In the genomic region with DNA sequence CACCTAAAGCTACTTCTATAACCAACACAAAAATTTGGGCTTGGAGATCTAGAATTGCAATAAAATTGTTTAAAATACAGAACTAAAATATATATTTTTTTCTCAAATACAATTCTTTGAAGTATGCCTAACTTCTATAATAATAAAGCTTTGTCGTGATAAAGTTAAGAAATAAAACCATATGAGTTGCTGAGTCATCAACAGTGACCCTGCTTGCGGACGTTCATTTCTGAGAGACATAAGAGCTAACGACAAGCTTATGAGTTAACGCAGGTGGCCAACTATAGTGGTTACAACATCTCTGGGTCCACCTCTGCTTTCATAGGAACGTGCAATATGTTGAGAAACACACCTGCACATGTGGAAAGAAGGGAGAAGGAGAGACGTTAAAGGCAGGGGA, we compare ENCODE assay signal across 37 cellular contexts.
"Had no signal": no experiment of that assay in that cellular context is flagged by ENCODE, and none has a peak within 500 bp of the region (broad histone marks: within the 10 kb centered on the region; RNA-seq: fewer than 3 reads in every experiment).

No MANE protein-coding gene starts in this region.

- H3K27ac ChIP-seq: ascending aorta, cardiac muscle cell, VCaP had no signal

- H3K27ac Mint-ChIP-seq: activated B cell treated with CpG ODN at 0.5 μM for 24 hours; activated CD4-positive, alpha-beta memory T cell treated with anti-CD3 and anti-CD28 coated beads, Interleukin-2, amount 10 ng/mL, durations not matched to agents 7 days and 5 days; activated CD4-positive, alpha-beta T cell treated with anti-CD3 and anti-CD28 coated beads, Interleukin-2, amount 10 ng/mL, durations not matched to agents 7 days and 5 days; activated CD8-positive, alpha-beta memory T cell treated with anti-CD3 and anti-CD28 coated beads, Interleukin-2, amount 10 ng/mL, durations not matched to agents 7 days and 5 days; activated CD8-positive, alpha-beta T cell treated with anti-CD3 and anti-CD28 coated beads, Interleukin-2, amount 10 ng/mL, durations not matched to agents 7 days and 5 days; activated naive CD4-positive, alpha-beta T cell treated with anti-CD3 and anti-CD28 coated beads, Interleukin-2, amount 10 ng/mL, durations not matched to agents 7 days and 5 days; activated naive CD4-positive, alpha-beta T cell treated with anti-CD3 and anti-CD28 coated beads, Interleukin-2, amount 50 U/mL, for 24 hours; activated naive CD8-positive, alpha-beta T cell; activated naive CD8-positive, alpha-beta T cell treated with anti-CD3 and anti-CD28 coated beads, Interleukin-2, amount 10 ng/mL, durations not matched to agents 7 days and 5 days; activated naive CD8-positive, alpha-beta T cell treated with anti-CD3 and anti-CD28 coated beads, Interleukin-2, amount 50 U/mL, for 24 hours; activated T-cell treated with anti-CD3 and anti-CD28 coated beads, Interleukin-2, amount 50 U/mL, for 24 hours; activated T-helper 2 cell treated with anti-CD3 and anti-CD28 coated beads, Interferon-gamma antibody, Interleukin-2, Interleukin-4, amounts not matched to agents 10 μg/mL and 5 μg/mL and 100 μg/mL, durations not matched to agents 14 hours and 24 hours and 36 hours; T-helper 1 cell treated with Interleukin-12 subunit alpha and Interleukin-12 subunit beta and Interleukin-4 antibody, amounts not matched to agents 30 μg/mL and 1 μg/mL, for 36 hours; T-helper 2 cell treated with Interferon-gamma antibody and Interleukin-4, amounts not matched to agents 5 μg/mL and 100 μg/mL, for 36 hours had no signal

- ATAC-seq: activated CD8-positive, alpha-beta memory T cell treated with anti-CD3 and anti-CD28 coated beads, Interleukin-2, amount 10 ng/mL, durations not matched to agents 7 days and 5 days; activated CD8-positive, alpha-beta T cell treated with anti-CD3 and anti-CD28 coated beads, Interleukin-2, amount 10 ng/mL, durations not matched to agents 7 days and 5 days; activated naive CD8-positive, alpha-beta T cell treated with anti-CD3 and anti-CD28 coated beads, Interleukin-2, amount 50 U/mL, for 24 hours had no signal

- DNase-seq: activated B cell treated with CpG ODN at 0.5 μM for 24 hours; activated CD4-positive, alpha-beta memory T cell treated with anti-CD3 and anti-CD28 coated beads, Interleukin-2, amount 10 ng/mL, durations not matched to agents 7 days and 5 days; activated CD4-positive, alpha-beta T cell treated with anti-CD3 and anti-CD28 coated beads for 48 hours; activated CD4-positive, alpha-beta T cell treated with anti-CD3 and anti-CD28 coated beads, Interleukin-2, amount 10 ng/mL, durations not matched to agents 7 days and 5 days; activated CD4-positive, alpha-beta T cell treated with anti-CD3 and anti-CD28 coated beads, Interleukin-2, amount 50 U/mL, for 48 hours; activated CD4-positive, CD25-positive, alpha-beta regulatory T cell treated with anti-CD3 and anti-CD28 coated beads, Interleukin-2, amount 50 U/mL, for 72 hours; activated CD8-positive, alpha-beta memory T cell treated with anti-CD3 and anti-CD28 coated beads for 24 hours; activated CD8-positive, alpha-beta memory T cell treated with anti-CD3 and anti-CD28 coated beads, Interleukin-2, amount 10 ng/mL, durations not matched to agents 7 days and 5 days; activated CD8-positive, alpha-beta memory T cell treated with anti-CD3 and anti-CD28 coated beads, Interleukin-2, amount 50 U/mL, for 48 hours; activated CD8-positive, alpha-beta T cell treated with anti-CD3 and anti-CD28 coated beads, Interleukin-2, amount 10 ng/mL, durations not matched to agents 7 days and 5 days; activated effector memory CD4-positive, alpha-beta T cell treated with Interleukin-2 at 50 U/mL for 16 hours; activated gamma-delta T cell; activated naive CD4-positive, alpha-beta T cell treated with anti-CD3 and anti-CD28 coated beads, Interleukin-2, amount 10 ng/mL, durations not matched to agents 7 days and 5 days; activated naive CD4-positive, alpha-beta T cell treated with Interleukin-2 at 50 U/mL for 16 hours; activated naive CD8-positive, alpha-beta T cell treated with anti-CD3 and anti-CD28 coated beads, Interleukin-2, amount 10 ng/mL, durations not matched to agents 7 days and 5 days; activated naive CD8-positive, alpha-beta T cell treated with anti-CD3 and anti-CD28 coated beads, Interleukin-2, amount 50 U/mL, for 24 hours; activated T-cell treated with anti-CD3 and anti-CD28 coated beads, Interleukin-2, amount 50 U/mL, for 24 hours; activated T-cell treated with anti-CD3 and anti-CD28 coated beads, Interleukin-2, amount 50 U/mL, for 48 hours; amygdala; anterior cingulate cortex; caudate nucleus; cerebellar nuclear complex; T-helper 1 cell; T-helper 2 cell; T-helper 9 cell had no signal

- H3K4me3 Mint-ChIP-seq: activated B cell treated with CpG ODN at 0.5 μM for 24 hours; activated CD4-positive, alpha-beta memory T cell treated with anti-CD3 and anti-CD28 coated beads, Interleukin-2, amount 10 ng/mL, durations not matched to agents 7 days and 5 days; activated CD4-positive, alpha-beta T cell treated with anti-CD3 and anti-CD28 coated beads, Interleukin-2, amount 10 ng/mL, durations not matched to agents 7 days and 5 days; activated CD8-positive, alpha-beta memory T cell treated with anti-CD3 and anti-CD28 coated beads, Interleukin-2, amount 10 ng/mL, durations not matched to agents 7 days and 5 days; activated CD8-positive, alpha-beta T cell treated with anti-CD3 and anti-CD28 coated beads, Interleukin-2, amount 10 ng/mL, durations not matched to agents 7 days and 5 days; activated naive CD4-positive, alpha-beta T cell treated with anti-CD3 and anti-CD28 coated beads, Interleukin-2, amount 10 ng/mL, durations not matched to agents 7 days and 5 days; activated naive CD4-positive, alpha-beta T cell treated with anti-CD3 and anti-CD28 coated beads, Interleukin-2, amount 50 U/mL, for 24 hours; activated naive CD8-positive, alpha-beta T cell; activated naive CD8-positive, alpha-beta T cell treated with anti-CD3 and anti-CD28 coated beads, Interleukin-2, amount 10 ng/mL, durations not matched to agents 7 days and 5 days; activated naive CD8-positive, alpha-beta T cell treated with anti-CD3 and anti-CD28 coated beads, Interleukin-2, amount 50 U/mL, for 24 hours; activated T-cell treated with anti-CD3 and anti-CD28 coated beads, Interleukin-2, amount 50 U/mL, for 24 hours; brain; central memory CD8-positive, alpha-beta T cell; T-helper 1 cell treated with Interleukin-12 subunit alpha and Interleukin-12 subunit beta and Interleukin-4 antibody, amounts not matched to agents 30 μg/mL and 1 μg/mL, for 36 hours; T-helper 2 cell treated with Interferon-gamma antibody and Interleukin-4, amounts not matched to agents 5 μg/mL and 100 μg/mL, for 36 hours had no signal

- H3K4me3 ChIP-seq: ascending aorta, cardiac muscle cell had no signal

- H3K9me3 Mint-ChIP-seq: activated B cell treated with CpG ODN at 0.5 μM for 24 hours; activated CD4-positive, alpha-beta memory T cell treated with anti-CD3 and anti-CD28 coated beads, Interleukin-2, amount 10 ng/mL, durations not matched to agents 7 days and 5 days; activated CD4-positive, alpha-beta T cell treated with anti-CD3 and anti-CD28 coated beads, Interleukin-2, amount 10 ng/mL, durations not matched to agents 7 days and 5 days; activated naive CD4-positive, alpha-beta T cell treated with anti-CD3 and anti-CD28 coated beads, Interleukin-2, amount 10 ng/mL, durations not matched to agents 7 days and 5 days; activated naive CD4-positive, alpha-beta T cell treated with anti-CD3 and anti-CD28 coated beads, Interleukin-2, amount 50 U/mL, for 24 hours; activated naive CD8-positive, alpha-beta T cell treated with anti-CD3 and anti-CD28 coated beads, Interleukin-2, amount 10 ng/mL, durations not matched to agents 7 days and 5 days; activated naive CD8-positive, alpha-beta T cell treated with anti-CD3 and anti-CD28 coated beads, Interleukin-2, amount 50 U/mL, for 24 hours; activated T-cell treated with anti-CD3 and anti-CD28 coated beads, Interleukin-2, amount 50 U/mL, for 24 hours; activated T-helper 2 cell treated with anti-CD3 and anti-CD28 coated beads, Interferon-gamma antibody, Interleukin-2, Interleukin-4, amounts not matched to agents 10 μg/mL and 5 μg/mL and 100 μg/mL, durations not matched to agents 14 hours and 24 hours and 36 hours; central memory CD8-positive, alpha-beta T cell; T-helper 1 cell treated with Interleukin-12 subunit alpha and Interleukin-12 subunit beta and Interleukin-4 antibody, amounts not matched to agents 30 μg/mL and 1 μg/mL, for 36 hours; T-helper 2 cell treated with Interferon-gamma antibody and Interleukin-4, amounts not matched to agents 5 μg/mL and 100 μg/mL, for 36 hours had no signal

- H3K4me1 Mint-ChIP-seq: activated CD4-positive, alpha-beta memory T cell treated with anti-CD3 and anti-CD28 coated beads, Interleukin-2, amount 10 ng/mL, durations not matched to agents 7 days and 5 days; activated CD4-positive, alpha-beta T cell treated with anti-CD3 and anti-CD28 coated beads, Interleukin-2, amount 10 ng/mL, durations not matched to agents 7 days and 5 days; activated CD8-positive, alpha-beta memory T cell treated with anti-CD3 and anti-CD28 coated beads, Interleukin-2, amount 10 ng/mL, durations not matched to agents 7 days and 5 days; activated naive CD4-positive, alpha-beta T cell treated with anti-CD3 and anti-CD28 coated beads, Interleukin-2, amount 10 ng/mL, durations not matched to agents 7 days and 5 days; activated naive CD4-positive, alpha-beta T cell treated with anti-CD3 and anti-CD28 coated beads, Interleukin-2, amount 50 U/mL, for 24 hours; activated naive CD8-positive, alpha-beta T cell treated with anti-CD3 and anti-CD28 coated beads, Interleukin-2, amount 50 U/mL, for 24 hours; central memory CD8-positive, alpha-beta T cell had no signal

- H3K27me3 ChIP-seq: ascending aorta had no signal

- H3K36me3 Mint-ChIP-seq: activated CD8-positive, alpha-beta memory T cell treated with anti-CD3 and anti-CD28 coated beads, Interleukin-2, amount 10 ng/mL, durations not matched to agents 7 days and 5 days; activated naive CD4-positive, alpha-beta T cell treated with anti-CD3 and anti-CD28 coated beads, Interleukin-2, amount 10 ng/mL, durations not matched to agents 7 days and 5 days; activated naive CD4-positive, alpha-beta T cell treated with anti-CD3 and anti-CD28 coated beads, Interleukin-2, amount 50 U/mL, for 24 hours; activated naive CD8-positive, alpha-beta T cell; activated naive CD8-positive, alpha-beta T cell treated with anti-CD3 and anti-CD28 coated beads, Interleukin-2, amount 10 ng/mL, durations not matched to agents 7 days and 5 days; brain had no signal

- H3K36me3 ChIP-seq: ascending aorta, cardiac muscle cell had no signal

- H3K4me1 ChIP-seq: ascending aorta had no signal

- FAIRE-seq: bronchial epithelial cell, TTC549 had no signal

- H3K9me3 ChIP-seq: ascending aorta had no signal

- H3K27me3 Mint-ChIP-seq: activated B cell treated with CpG ODN at 0.5 μM for 24 hours; activated T-cell treated with anti-CD3 and anti-CD28 coated beads, Interleukin-2, amount 50 U/mL, for 24 hours; brain had no signal
